Comparison of ENCODE assay signal across 1 cellular context in genomic region chr18:3619222-3619621, GRCh38.
TF ChIP-seq lines count a peak whose summit lies in the region.

No MANE protein-coding gene starts in this region.

TF ChIP-seq in HepG2, 621 proteins besides CTCF, POLR2A, EP300 and RAD21 (continued from another document):
- TF ChIP-seq NFAT5 (CRISPR knock-in tag; IDR thresholded peaks at IDR 0.05) = no peak
- TF ChIP-seq ZNF513 (CRISPR knock-in tag; conservative IDR thresholded peaks at IDR 0.05) = no peak
- no peak for TF ChIP-seq ZNF350 (CRISPR knock-in tag; IDR thresholded peaks at IDR 0.05; ENCODE audit: borderline replicate concordance, low read depth)
- no peak for TF ChIP-seq NFIB (CRISPR knock-in tag; IDR thresholded peaks at IDR 0.05; ENCODE audit: borderline replicate concordance)
- no peak for TF ChIP-seq ZHX2 (IDR thresholded peaks at IDR 0.05; ENCODE audit: low read depth)
- TF ChIP-seq ZHX2 (CRISPR knock-in tag; IDR thresholded peaks at IDR 0.05; ENCODE audit: borderline replicate concordance) = no peak
- TF ChIP-seq MTF2 (CRISPR knock-in tag; IDR thresholded peaks at IDR 0.05; ENCODE audit: borderline replicate concordance) = no peak
- TF ChIP-seq ZNF670 (CRISPR knock-in tag; IDR thresholded peaks at IDR 0.05; ENCODE audit: borderline replicate concordance) = no peak
- TF ChIP-seq ELF1 (CRISPR knock-in tag; IDR thresholded peaks at IDR 0.05) = no peak
- no peak for TF ChIP-seq ZNF563 (CRISPR knock-in tag; IDR thresholded peaks at IDR 0.05)
- TF ChIP-seq ZZZ3 (CRISPR knock-in tag; IDR thresholded peaks at IDR 0.05; ENCODE audit: borderline replicate concordance) = no peak
- no peak for TF ChIP-seq RBFOX2 (IDR thresholded peaks at IDR 0.05; ENCODE audit: low read depth, low read length)
- TF ChIP-seq ZNF484 (CRISPR knock-in tag; IDR thresholded peaks at IDR 0.05; ENCODE audit: borderline replicate concordance, low read depth) = no peak
- no peak for TF ChIP-seq ZNF572 (CRISPR knock-in tag; IDR thresholded peaks at IDR 0.05)
- no peak for TF ChIP-seq ZNF749 (CRISPR knock-in tag; IDR thresholded peaks at IDR 0.05; ENCODE audit: borderline replicate concordance)
- no peak for TF ChIP-seq ZFYVE20 (CRISPR knock-in tag; IDR thresholded peaks at IDR 0.05; ENCODE audit: borderline replicate concordance, low read depth)
- no peak for TF ChIP-seq SP2 (CRISPR knock-in tag; IDR thresholded peaks at IDR 0.05)
TF ChIP-seq in HepG2: peak in this region for 0.
